Comparison of ENCODE assay signal across 8 cellular contexts in genomic region chr6:108559884-108560462, GRCh38. TPM values are rescaled to one million over a fixed set of nuclear protein-coding genes. Genes with fewer than 3 reads are reported as not detected.
DNase-seq lines count a peak whose midpoint lies in the region; ATAC-seq, FAIRE-seq and TF ChIP-seq lines count a peak whose summit lies in the region.

No MANE protein-coding gene starts in this region.

- peak overlapping the region; percentile 94 for H3K9ac ChIP-seq in KMS-11

- H3K4me3 ChIP-seq in AG04450 (ENCODE audit: low read depth, low read length) = peak overlapping the region; percentile 93
- H3K4me3 ChIP-seq in KMS-11 (IDR thresholded peaks at IDR 0.05; ENCODE audit: insufficient read depth, low read depth, low read length) = no peak overlapping the region
- H3K4me3 ChIP-seq in RWPE2 (ENCODE audit: severe bottlenecking) = peak overlapping the region; percentile 97

- no peaks in the 10 kb centered on the region for H3K9me3 Mint-ChIP-seq in chondrocyte (ENCODE audit: low read depth)
- no peaks in the 10 kb centered on the region for H3K9me3 Mint-ChIP-seq in stimulated activated effector memory CD8-positive, alpha-beta T cell treated with anti-CD3 and anti-CD28 coated beads, Interleukin-12 subunit alpha, Interleukin-12 subunit beta, amount 100 ng/mL, for 72 hours

- ATAC-seq in RWPE2 (ENCODE audit: low read depth) (peak; percentile 0; the same call in 1 of the 3 replicates), HG02970 (IDR thresholded peaks at IDR 0.05; ENCODE audit: low FRiP score, unreplicated experiment) (no peak)
- no peak for ATAC-seq in stimulated activated effector memory CD8-positive, alpha-beta T cell treated with anti-CD3 and anti-CD28 coated beads, Interleukin-12 subunit alpha, Interleukin-12 subunit beta, amount 100 ng/mL, for 72 hours

- H3K4me2 ChIP-seq in KMS-11 = peak overlapping the region; percentile 47

- H3K9me3 ChIP-seq in AG04450 (ENCODE audit: control insufficient read depth, insufficient read depth, low read length) = peaks cover 3% of the 10 kb centered on the region; the same call in 1 of the 2 replicates
- no peaks in the 10 kb centered on the region for H3K9me3 ChIP-seq in RWPE2 (ENCODE audit: severe bottlenecking)

- DNase-seq in AG04450 (ENCODE audit: low read depth, low spot score) (no peak), GM12892 (ENCODE audit: insufficient read length) (no peak), RWPE2 (ENCODE audit: low spot score) (peak; percentile 70), chondrocyte (ENCODE audit: low spot score) (no peak), kidney glomerular epithelial cell (lab: John Stamatoyannopoulos, UW) (peak; percentile 75)
- DNase-seq in stimulated activated effector memory CD8-positive, alpha-beta T cell treated with anti-CD3 and anti-CD28 coated beads, Interleukin-12 subunit alpha, Interleukin-12 subunit beta, amount 100 ng/mL, for 72 hours (ENCODE audit: low spot score in 2 of 2) = peak; percentile 30 to 83

- H3K27me3 Mint-ChIP-seq in chondrocyte (ENCODE audit: low read depth) = no peaks in the 10 kb centered on the region

- H3K27ac ChIP-seq in AG04450 (ENCODE audit: low read depth, low read length) = peak overlapping the region; percentile 88
- peak overlapping the region; percentile 67 for H3K27ac ChIP-seq in KMS-11
- H3K27ac ChIP-seq in RWPE2 (ENCODE audit: poor library complexity, severe bottlenecking) = peak overlapping the region; percentile 88

- no peak overlapping the region for H2AFZ ChIP-seq in KMS-11 (ENCODE audit: low read depth)

- H3K36me3 ChIP-seq in KMS-11 (ENCODE audit: insufficient read depth) (no peaks in the 10 kb centered on the region), RWPE2 (ENCODE audit: low read depth) (peaks cover 14% of the 10 kb centered on the region)

- POLR2A ChIA-PET in AG04450 (lab: Yijun Ruan, JAX) = interaction anchor here (0.9 to 2.9 kb wide), 14 partner anchors 15 to 535 kb away, joined by 3 to 17 read pairs (median 6); partner anchors contain the start of genes ARMC2, CEP57L1 and SESN1

- TF ChIP-seq CTCF in AG04450 (IDR thresholded peaks at IDR 0.05; ENCODE audit: low read depth, low read length) = no peak
- no peak for TF ChIP-seq CTCF in KMS-11 (conservative IDR thresholded peaks at IDR 0.05; ENCODE audit: low read depth, low read length)
- no peak for TF ChIP-seq CTCF in RWPE2 (IDR thresholded peaks at IDR 0.05; ENCODE audit: poor library complexity, severe bottlenecking)
- TF ChIP-seq CTCF in chondrocyte (IDR thresholded peaks at IDR 0.05) = no peak

- H3K27me3 ChIP-seq in AG04450 (ENCODE audit: control insufficient read depth, insufficient read depth, low read length) (no peaks in the 10 kb centered on the region), KMS-11 (ENCODE audit: insufficient read depth, low read depth) (no peaks in the 10 kb centered on the region), RWPE2 (ENCODE audit: insufficient read depth, poor library complexity, severe bottlenecking) (no peaks in the 10 kb centered on the region)

- peak; percentile 24 for FAIRE-seq in GM12892 (lab: Jason Lieb, UNC)

- H3K4me1 ChIP-seq in KMS-11 (ENCODE audit: low read depth, poor library complexity, severe bottlenecking) (peaks cover 10% of the 10 kb centered on the region), RWPE2 (ENCODE audit: insufficient read depth, poor library complexity, severe bottlenecking) (peaks cover 31% of the 10 kb centered on the region)

- H3K79me2 ChIP-seq in KMS-11 (ENCODE audit: insufficient read depth, low read depth) = peaks cover 36% of the 10 kb centered on the region

- TF ChIP-seq POLR2A in GM12892 (IDR thresholded peaks at IDR 0.05; ENCODE audit: low read depth, low read length) = no peak; the same call in 1 of the 2 replicates

- CTCF ChIA-PET in AG04450 (lab: Charles Lee) = interaction anchor here (0.7 to 1.0 kb wide), 2 partner anchors 513 to 534 kb away, joined by 3 read pairs; partner anchors contain the start of gene SESN1

- peak overlapping the region; percentile 82 for H3K4me3 Mint-ChIP-seq in chondrocyte (ENCODE audit: unreplicated experiment)
- peak overlapping the region; percentile 79 for H3K4me3 Mint-ChIP-seq in stimulated activated effector memory CD8-positive, alpha-beta T cell treated with anti-CD3 and anti-CD28 coated beads, Interleukin-12 subunit alpha, Interleukin-12 subunit beta, amount 100 ng/mL, for 72 hours

- peaks cover 35% of the 10 kb centered on the region for H3K4me1 Mint-ChIP-seq in chondrocyte (ENCODE audit: low read depth)
- H3K4me1 Mint-ChIP-seq in stimulated activated effector memory CD8-positive, alpha-beta T cell treated with anti-CD3 and anti-CD28 coated beads, Interleukin-12 subunit alpha, Interleukin-12 subunit beta, amount 100 ng/mL, for 72 hours = peaks cover 32% of the 10 kb centered on the region

- peaks cover 1% of the 10 kb centered on the region for H3K36me3 Mint-ChIP-seq in chondrocyte (ENCODE audit: low read depth)
- H3K36me3 Mint-ChIP-seq in stimulated activated effector memory CD8-positive, alpha-beta T cell treated with anti-CD3 and anti-CD28 coated beads, Interleukin-12 subunit alpha, Interleukin-12 subunit beta, amount 100 ng/mL, for 72 hours = peaks cover 42% of the 10 kb centered on the region

- peaks cover 4% of the 10 kb centered on the region for H4K20me1 ChIP-seq in KMS-11 (ENCODE audit: insufficient read depth)

- peak overlapping the region; percentile 92 for H3K27ac Mint-ChIP-seq in chondrocyte (ENCODE audit: unreplicated experiment)
- H3K27ac Mint-ChIP-seq in stimulated activated effector memory CD8-positive, alpha-beta T cell treated with anti-CD3 and anti-CD28 coated beads, Interleukin-12 subunit alpha, Interleukin-12 subunit beta, amount 100 ng/mL, for 72 hours = peak overlapping the region; percentile 94

RNA-seq across cellular contexts. Expression of gene FOXO3, which starts 0.7 kb away (rescaled TPM):
- 32.7 and 36.7 TPM in 2 replicates for polyA plus RNA-seq in AG04450 (2011; rRNA removed)
- polyA minus RNA-seq in AG04450 (2011; rRNA and poly(A)+ RNA removed) = 136 and 171 TPM in 2 replicates
- polyA plus RNA-seq in GM12892 (2012; ENCODE audit: missing spikeins) = 4.8 TPM
- total RNA-seq in chondrocyte = 42.7 to 58.1 TPM (median 45.0 TPM) in 3 replicates

Comparison
In these comparisons a context has a peak if more than half of its experiments do, and no peak if none do; other contexts are left out.
1. DNase-seq: peak in RWPE2 (single experiment), kidney glomerular epithelial cell (single experiment) and stimulated activated effector memory CD8-positive, alpha-beta T cell treated with anti-CD3 and anti-CD28 coated beads, Interleukin-12 subunit alpha, Interleukin-12 subunit beta, amount 100 ng/mL, for 72 hours (2 of 2); none in AG04450 (single experiment), GM12892 (single experiment) and chondrocyte (single experiment).
2. Peak in every context shown above with its lines, with median percentiles within 50 percentile points of each other: H3K27ac ChIP-seq.